Comparison of ENCODE assay signal across 8 cellular contexts in genomic region chr11:22432331-22433065, GRCh38.
DNase-seq lines count a peak whose midpoint lies in the region; ATAC-seq, FAIRE-seq and TF ChIP-seq lines count a peak whose summit lies in the region.

No MANE protein-coding gene starts in this region.

- peak; percentile 14 for DNase-seq in stimulated activated CD4-positive, alpha-beta T cell treated with anti-CD3 and anti-CD28 coated beads, Interleukin-15, amount 100 ng/mL, for 24 hours
- no peak for DNase-seq in stimulated activated CD4-positive, alpha-beta T cell treated with anti-CD3 and anti-CD28 coated beads, Interleukin-1b, Interleukin-23, amount 100 ng/mL, for 48 hours
- DNase-seq in stimulated activated naive B cell treated with anti-CD40 and anti-IgM and Interleukin-4, amounts not matched to agents 10 μg/mL and 1 μg/mL and 100 μg/mL, for 72 hours, result no peak
- no peak for DNase-seq in NCI-H128 (lab: John Stamatoyannopoulos, UW; ENCODE audit: unreplicated experiment)

- H3K27ac Mint-ChIP-seq in brain, result peak overlapping the region in 4 of 5 experiments; percentile 74 to 96 (median 90)
- H3K27ac Mint-ChIP-seq in stimulated activated naive B cell treated with anti-CD40 and anti-IgM and Interleukin-4, amounts not matched to agents 10 μg/mL and 1 μg/mL and 100 μg/mL, for 72 hours, result no peak overlapping the region

- no peak for TF ChIP-seq CTCF in brain (conservative IDR thresholded peaks at IDR 0.05)

- peaks cover 10% of the 10 kb centered on the region for H3K27me3 Mint-ChIP-seq in brain
- peaks cover 18 to 20% of the 10 kb centered on the region in 2 donors for H3K27me3 Mint-ChIP-seq in stimulated activated naive B cell treated with anti-CD40 and anti-IgM and Interleukin-4, amounts not matched to agents 10 μg/mL and 1 μg/mL and 100 μg/mL, for 72 hours

- H3K9me3 Mint-ChIP-seq in brain, result peaks cover 7 to 30% (median 13%) of the 10 kb centered on the region in 5 experiments
- H3K9me3 Mint-ChIP-seq in stimulated activated naive B cell treated with anti-CD40 and anti-IgM and Interleukin-4, amounts not matched to agents 10 μg/mL and 1 μg/mL and 100 μg/mL, for 72 hours, result peaks cover 0 to 4% of the 10 kb centered on the region in 2 donors

- H3K36me3 Mint-ChIP-seq in brain, result no peaks in the 10 kb centered on the region
- H3K36me3 Mint-ChIP-seq in stimulated activated naive B cell treated with anti-CD40 and anti-IgM and Interleukin-4, amounts not matched to agents 10 μg/mL and 1 μg/mL and 100 μg/mL, for 72 hours, result no peaks in the 10 kb centered on the region

- H3K4me3 Mint-ChIP-seq in brain, result peak overlapping the region in 3 of 5 experiments; percentile 46 to 92 (median 82)
- peak overlapping the region; percentile 61 to 65 for H3K4me3 Mint-ChIP-seq in stimulated activated naive B cell treated with anti-CD40 and anti-IgM and Interleukin-4, amounts not matched to agents 10 μg/mL and 1 μg/mL and 100 μg/mL, for 72 hours

- H3K4me1 Mint-ChIP-seq in brain, result peaks cover 31% of the 10 kb centered on the region
- peaks cover 6 to 10% of the 10 kb centered on the region in 2 donors for H3K4me1 Mint-ChIP-seq in stimulated activated naive B cell treated with anti-CD40 and anti-IgM and Interleukin-4, amounts not matched to agents 10 μg/mL and 1 μg/mL and 100 μg/mL, for 72 hours

- ATAC-seq in stimulated activated naive B cell treated with anti-CD40 and anti-IgM and Interleukin-4, amounts not matched to agents 10 μg/mL and 1 μg/mL and 100 μg/mL, for 72 hours (replicated peaks), result peak in 1 of 2 donors; percentile 21
- ATAC-seq in HG02588 (IDR thresholded peaks at IDR 0.05; ENCODE audit: unreplicated experiment) (no peak), GM21360 (IDR thresholded peaks at IDR 0.05; ENCODE audit: unreplicated experiment) (no peak)

- peak; percentile 43 for FAIRE-seq in islet of Langerhans (lab: Jason Lieb, UNC)
